ENCODE assay signal across 1 cellular context in genomic region chr1:172999349-172999748, GRCh38.
TF ChIP-seq lines count a peak whose summit lies in the region.

No MANE protein-coding gene starts in this region.

TF ChIP-seq in IMR-90, 13 proteins besides CTCF, POLR2A, EP300 and RAD21 (continued from another document):
- TF ChIP-seq MXI1 (IDR thresholded peaks at IDR 0.05; ENCODE audit: borderline replicate concordance, low read depth, low read length) (no peak), CEBPB (IDR thresholded peaks at IDR 0.05; ENCODE audit: low read depth, low read length) (no peak)
TF ChIP-seq in IMR-90: peak in this region for 0.
